Comparison of ENCODE assay signal across 8 cellular contexts in genomic region chr17:2710804-2711607, GRCh38. TPM values are rescaled to one million over a fixed set of nuclear protein-coding genes. Genes with fewer than 3 reads are reported as not detected.
DNase-seq lines count a peak whose midpoint lies in the region; ATAC-seq, FAIRE-seq and TF ChIP-seq lines count a peak whose summit lies in the region.

No MANE protein-coding gene starts in this region.

- dilution Hi-C loops in endothelial cell of umbilical vein (cut with MboI; ENCODE audit: extremely low pct_ligation_motif_present, low sequenced_read_pairs): no loop called here

- H3K27me3 Mint-ChIP-seq in WTC11 (ENCODE audit: low read depth): peaks cover 7% of the 10 kb centered on the region
- no peaks in the 10 kb centered on the region for H3K27me3 Mint-ChIP-seq in natural killer cell treated with Interleukin-12 subunit alpha and Interleukin-12 subunit beta and Interleukin-15 and Interleukin-18, amount 100 ng/mL, for 72 hours

- H3K9me1 ChIP-seq in endothelial cell of umbilical vein (replicated peaks; ENCODE audit: control insufficient read depth, extremely low read depth, insufficient read depth, low read length): no peaks in the 10 kb centered on the region

- H3K27ac Mint-ChIP-seq in WTC11: no peak overlapping the region; the same call in 1 of the 2 replicates
- H3K27ac Mint-ChIP-seq in natural killer cell treated with Interleukin-12 subunit alpha and Interleukin-12 subunit beta and Interleukin-15 and Interleukin-18, amount 100 ng/mL, for 72 hours: peak overlapping the region; percentile 50 to 74

- H2AFZ ChIP-seq in endothelial cell of umbilical vein (ENCODE audit: low read depth, low read length): peak overlapping the region; percentile 29

- H3K4me2 ChIP-seq in endothelial cell of umbilical vein (ENCODE audit: insufficient read depth, low read length): peak overlapping the region; percentile 71

- no peaks in the 10 kb centered on the region for H4K20me1 ChIP-seq in endothelial cell of umbilical vein (replicated peaks; ENCODE audit: control insufficient read depth, extremely low read depth, insufficient read depth, low read length)

- no peaks in the 10 kb centered on the region for H3K9me3 Mint-ChIP-seq in WTC11
- H3K9me3 Mint-ChIP-seq in natural killer cell treated with Interleukin-12 subunit alpha and Interleukin-12 subunit beta and Interleukin-15 and Interleukin-18, amount 100 ng/mL, for 72 hours: no peaks in the 10 kb centered on the region

- H3K4me3 ChIP-seq in endothelial cell of umbilical vein (replicated peaks in 1 of 3; ENCODE audit: insufficient read depth in 1 of 3, low read depth in 1 of 3, low read length in 3 of 3): peak overlapping the region; percentile 64 to 80 (median 70)
- H3K4me3 ChIP-seq in vagina: peak overlapping the region; percentile 77 to 93

- H3K36me3 Mint-ChIP-seq in WTC11: no peaks in the 10 kb centered on the region
- H3K36me3 Mint-ChIP-seq in natural killer cell treated with Interleukin-12 subunit alpha and Interleukin-12 subunit beta and Interleukin-15 and Interleukin-18, amount 100 ng/mL, for 72 hours: no peaks in the 10 kb centered on the region

- CTCF ChIA-PET in WTC11 (lab: Charles Lee): interaction anchor here (0.7 to 2.0 kb wide), 10 partner anchors 8 to 358 kb away, joined by 3 to 10 read pairs (median 4); partner anchors contain the start of gene CCDC92B
- CTCF ChIA-PET in endothelial cell of umbilical vein (lab: Charles Lee): interaction anchor here (2.0 kb wide), 1 partner anchor 10 kb away, joined by 6 read pairs; no protein-coding TSS in a partner anchor

- no peaks in the 10 kb centered on the region for H3K36me3 ChIP-seq in endothelial cell of umbilical vein (ENCODE audit: control insufficient read depth in 2 of 2, extremely low read depth in 1 of 2, insufficient read depth in 2 of 2, low read length in 2 of 2)
- H3K36me3 ChIP-seq in vagina: no peaks in the 10 kb centered on the region

- H3K27me3 ChIP-seq in endothelial cell of umbilical vein (ENCODE audit: control insufficient read depth in 2 of 2, insufficient read depth in 2 of 2, low read length in 2 of 2) (no peaks in the 10 kb centered on the region), vagina (no peaks in the 10 kb centered on the region)

- DNase-seq in WTC11 (ENCODE audit: low spot score) (peak; percentile 49), endothelial cell of umbilical vein (ENCODE audit: low read depth, low spot score) (peak; percentile 19), vagina (ENCODE audit: extremely low spot score in 2 of 2) (no peak), NCI-H1694 (lab: John Stamatoyannopoulos, UW) (no peak)
- DNase-seq in natural killer cell treated with Interleukin-12 subunit alpha and Interleukin-12 subunit beta and Interleukin-15 and Interleukin-18, amount 100 ng/mL, for 72 hours (ENCODE audit: low spot score): no peak

- peaks cover 19% of the 10 kb centered on the region for H3K4me1 ChIP-seq in endothelial cell of umbilical vein (ENCODE audit: control insufficient read depth, extremely low read depth, insufficient read depth, low read length)
- peaks cover 59% of the 10 kb centered on the region for H3K4me1 ChIP-seq in vagina

- no peaks in the 10 kb centered on the region for H3K9me3 ChIP-seq in endothelial cell of umbilical vein (replicated peaks; ENCODE audit: control insufficient read depth, insufficient read depth, low read length)
- no peaks in the 10 kb centered on the region for H3K9me3 ChIP-seq in vagina

- no peak for FAIRE-seq in endothelial cell of umbilical vein (lab: Jason Lieb, UNC)

- ATAC-seq in GM18907 (IDR thresholded peaks at IDR 0.05; ENCODE audit: unreplicated experiment): peak; percentile 25
- ATAC-seq in HG03280 (IDR thresholded peaks at IDR 0.05; ENCODE audit: unreplicated experiment): peak; percentile 18
- ATAC-seq in WTC11: peak; percentile 21
- peak in 1 of 2 donors; percentile 32 for ATAC-seq in natural killer cell treated with Interleukin-12 subunit alpha and Interleukin-12 subunit beta and Interleukin-15 and Interleukin-18, amount 100 ng/mL, for 72 hours

- peak overlapping the region; percentile 76 for H3K4me3 Mint-ChIP-seq in WTC11
- peak overlapping the region; percentile 91 for H3K4me3 Mint-ChIP-seq in natural killer cell treated with Interleukin-12 subunit alpha and Interleukin-12 subunit beta and Interleukin-15 and Interleukin-18, amount 100 ng/mL, for 72 hours

- H3K27ac ChIP-seq in 22Rv1: peak overlapping the region; percentile 85
- H3K27ac ChIP-seq in endothelial cell of umbilical vein (ENCODE audit: insufficient read depth, low read depth, low read length): peak overlapping the region; percentile 12
- H3K27ac ChIP-seq in vagina: peak overlapping the region; percentile 80

- TF ChIP-seq CTCF in 22Rv1 (IDR thresholded peaks at IDR 0.05) (no peak), WTC11 (IDR thresholded peaks at IDR 0.05) (no peak), endothelial cell of umbilical vein (IDR thresholded peaks at IDR 0.05; ENCODE audit: extremely low read depth in 1 of 2, insufficient read depth in 1 of 2, low read depth in 1 of 2, low read length in 2 of 2) (no peak), vagina (IDR thresholded peaks at IDR 0.05) (no peak)

- peak overlapping the region; percentile 58 for H3K9ac ChIP-seq in endothelial cell of umbilical vein (replicated peaks; ENCODE audit: extremely low read depth, insufficient read depth, low read length)

- BruUV-seq in endothelial cell of umbilical vein (replicated peaks; lab: Mats Ljungman, UMichigan): no TSS peak

- H3K79me2 ChIP-seq in endothelial cell of umbilical vein (ENCODE audit: control insufficient read depth, insufficient read depth, low read length): peaks cover 53% of the 10 kb centered on the region

- intact Hi-C loops in endothelial cell of umbilical vein (cut with micrococcal nuclease) (no loop called here), vagina (cut with DNase I) (no loop called here)

- POLR2A ChIA-PET in WTC11 (lab: Charles Lee): interaction anchor here (0.7 kb wide), 1 partner anchor 14 kb away, joined by 3 read pairs; no protein-coding TSS in a partner anchor
- POLR2A ChIA-PET in endothelial cell of umbilical vein (lab: Charles Lee): no interaction called here

- TF ChIP-seq POLR2A in endothelial cell of umbilical vein (IDR thresholded peaks at IDR 0.05; ENCODE audit: low read depth, low read length) (no peak), vagina (IDR thresholded peaks at IDR 0.05) (no peak)

- H3K4me1 Mint-ChIP-seq in WTC11: peaks cover 39% of the 10 kb centered on the region
- peaks cover 25 to 30% of the 10 kb centered on the region in 2 donors for H3K4me1 Mint-ChIP-seq in natural killer cell treated with Interleukin-12 subunit alpha and Interleukin-12 subunit beta and Interleukin-15 and Interleukin-18, amount 100 ng/mL, for 72 hours (ENCODE audit: low read depth in 2 of 2)

TF ChIP-seq in WTC11, 78 proteins besides CTCF, POLR2A, EP300 and RAD21 (continues in another document):
- TF ChIP-seq IRF1 (CRISPR knock-in tag; IDR thresholded peaks at IDR 0.05) (peak; percentile 82), ZNF219 (CRISPR knock-in tag; IDR thresholded peaks at IDR 0.05; ENCODE audit: borderline replicate concordance) (peak; percentile 89; the same call in 1 of the 2 replicates)

TF ChIP-seq in endothelial cell of umbilical vein, 7 proteins besides CTCF, POLR2A, EP300 and RAD21:
- TF ChIP-seq EZH2 (IDR thresholded peaks at IDR 0.05; ENCODE audit: borderline replicate concordance, low read depth, low read length, severe bottlenecking): no peak
- peak; percentile 45 for TF ChIP-seq MAX (IDR thresholded peaks at IDR 0.05; ENCODE audit: insufficient read depth, insufficient read length)
- no peak for TF ChIP-seq POLR2AphosphoS5 (IDR thresholded peaks at IDR 0.05; ENCODE audit: insufficient read depth, low read depth, low read length)

RNA-seq across cellular contexts. Expression of gene CLUH, which starts 0.6 kb away (rescaled TPM):
- total RNA-seq in WTC11 (2021): 79.8 to 105 TPM (median 83.1 TPM) in 3 replicates
- 66.2 and 80.7 TPM in 2 replicates for total RNA-seq in endothelial cell of umbilical vein
- polyA plus RNA-seq in endothelial cell of umbilical vein: 33.8 and 49.8 TPM in 2 replicates
- polyA plus RNA-seq in endothelial cell of umbilical vein (2011; cell fraction: cytosol; rRNA removed): 22.6 and 29.9 TPM in 2 replicates
- 168 and 174 TPM in 2 replicates for polyA plus RNA-seq in endothelial cell of umbilical vein (2011; cell fraction: nucleus; rRNA removed)
- 65.8 and 67.4 TPM in 2 replicates for polyA plus RNA-seq in endothelial cell of umbilical vein (2012)
- polyA minus RNA-seq in endothelial cell of umbilical vein: 29.4 and 30.1 TPM in 2 replicates
- 36.4 TPM for polyA minus RNA-seq in endothelial cell of umbilical vein (2011; cell fraction: cytosol; rRNA and poly(A)+ RNA removed)
- polyA minus RNA-seq in endothelial cell of umbilical vein (2011; cell fraction: nucleus; rRNA and poly(A)+ RNA removed): 26.1 and 50.0 TPM in 2 replicates
- 100 to 1,000 TPM in 1 of 2 donors, 10 to 100 TPM in 1; 65.7 to 195 TPM for total RNA-seq in natural killer cell treated with Interleukin-12 subunit alpha and Interleukin-12 subunit beta and Interleukin-15 and Interleukin-18, amount 100 ng/mL, for 72 hours
- 52.3 TPM for total RNA-seq in vagina

RNA-seq across cellular contexts. Expression of gene CCDC92B, which starts 38.4 kb away (rescaled TPM):
- total RNA-seq in WTC11 (2021): 14.4 to 15.2 TPM (median 14.6 TPM) in 3 replicates
- total RNA-seq in endothelial cell of umbilical vein: not detected in 2 replicates
- not detected in 2 replicates for polyA plus RNA-seq in endothelial cell of umbilical vein
- not detected in 2 replicates for polyA plus RNA-seq in endothelial cell of umbilical vein (2011; cell fraction: cytosol; rRNA removed)
- not detected in 2 replicates for polyA plus RNA-seq in endothelial cell of umbilical vein (2011; cell fraction: nucleus; rRNA removed)
- not detected in 2 replicates for polyA plus RNA-seq in endothelial cell of umbilical vein (2012)
- polyA minus RNA-seq in endothelial cell of umbilical vein: not detected in 2 replicates
- polyA minus RNA-seq in endothelial cell of umbilical vein (2011; cell fraction: cytosol; rRNA and poly(A)+ RNA removed): 0.41 TPM
- not detected in 2 replicates for polyA minus RNA-seq in endothelial cell of umbilical vein (2011; cell fraction: nucleus; rRNA and poly(A)+ RNA removed)
- not detected for total RNA-seq in natural killer cell treated with Interleukin-12 subunit alpha and Interleukin-12 subunit beta and Interleukin-15 and Interleukin-18, amount 100 ng/mL, for 72 hours
- total RNA-seq in vagina: 0.25 TPM

Comparison
In these comparisons a context has a peak if more than half of its experiments do, and no peak if none do; other contexts are left out.
1. H3K27ac ChIP-seq: peak in every context shown above with its lines; median percentile 85 in 22Rv1; 80 in vagina; 12 in endothelial cell of umbilical vein.
2. DNase-seq: peak in WTC11 (single experiment) and endothelial cell of umbilical vein (single experiment); none in natural killer cell treated with Interleukin-12 subunit alpha and Interleukin-12 subunit beta and Interleukin-15 and Interleukin-18, amount 100 ng/mL, for 72 hours (single experiment), vagina (0 of 2) and NCI-H1694 (single experiment).
3. RNA of gene CCDC92B, which starts 38.4 kb away (total RNA-seq): 14.4 to 15.2 TPM in WTC11; 0.25 TPM in vagina (single experiment), not detected in natural killer cell treated with Interleukin-12 subunit alpha and Interleukin-12 subunit beta and Interleukin-15 and Interleukin-18, amount 100 ng/mL, for 72 hours and not detected in endothelial cell of umbilical vein; every median in the first group is over 10 times any median in the second.